ENCODE assay signal across 9 cellular contexts in the genomic region with DNA sequence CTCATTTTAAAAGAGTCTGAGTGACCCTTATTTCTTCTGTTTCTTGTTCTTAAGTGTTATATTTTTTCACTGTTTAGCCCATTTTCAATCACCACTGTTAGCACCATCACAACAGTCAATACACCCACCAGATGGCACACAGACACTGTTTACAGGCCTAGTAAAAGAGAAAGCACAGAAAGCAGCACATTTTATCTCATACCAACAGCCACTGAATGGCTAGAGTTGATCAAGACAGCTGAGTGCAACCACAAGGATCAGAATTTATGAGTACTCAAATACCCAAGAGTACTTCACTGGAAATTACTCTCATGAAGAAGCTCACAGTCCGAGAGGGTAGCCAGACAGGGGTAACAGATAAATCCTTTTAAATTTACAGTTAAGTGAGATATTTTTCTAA.
A peak's percentile ranks its signal among the peaks of the same experiment; 100 is the strongest.
DNase-seq lines count a peak whose midpoint lies in the region; ATAC-seq, FAIRE-seq and TF ChIP-seq lines count a peak whose summit lies in the region.
"Had no signal": no experiment of that assay in that cellular context is flagged by ENCODE, and none has a peak within 500 bp of the region (broad histone marks: within the 10 kb centered on the region; RNA-seq: fewer than 3 reads in every experiment).

No MANE protein-coding gene starts in this region.

- H4K20me1 ChIP-seq in neural progenitor cell (ENCODE audit: low read depth): peaks cover 26% of the 10 kb centered on the region

- H3K4me3 Mint-ChIP-seq in neural progenitor cell: no peak overlapping the region

- TF ChIP-seq POLR2A in upper lobe of left lung (IDR thresholded peaks at IDR 0.05) (no peak), vagina (IDR thresholded peaks at IDR 0.05) (no peak)

- POLR2A ChIA-PET in GM10248 (lab: Yijun Ruan, JAX): no interaction called here

- H3K79me2 ChIP-seq in neural progenitor cell (ENCODE audit: low read depth): peaks cover 97% of the 10 kb centered on the region

- peaks cover 16% of the 10 kb centered on the region for H3K36me3 Mint-ChIP-seq in neural progenitor cell

- H3K27ac Mint-ChIP-seq in neural progenitor cell: no peak overlapping the region

- H3F3A ChIP-seq in neural progenitor cell (ENCODE audit: low read depth): no peaks in the 10 kb centered on the region

- no peak for FAIRE-seq in kidney (lab: Jason Lieb, UNC)

- H3K4me1 ChIP-seq in neural progenitor cell (peaks cover 9% of the 10 kb centered on the region), kidney (ENCODE audit: control insufficient read depth in 1 of 2, insufficient read depth in 1 of 2, low read depth in 1 of 2, low read length in 2 of 2) (peaks cover 0 to 14% of the 10 kb centered on the region in 2 donors), upper lobe of left lung (peaks cover 16 to 32% (median 24%) of the 10 kb centered on the region in 4 donors), vagina (peaks cover 10% of the 10 kb centered on the region)

- H3K36me3 ChIP-seq in neural progenitor cell: no peaks in the 10 kb centered on the region
- no peaks in the 10 kb centered on the region for H3K36me3 ChIP-seq in kidney (ENCODE audit: control insufficient read depth in 1 of 2, insufficient read depth in 2 of 2, low read length in 2 of 2)
- H3K36me3 ChIP-seq in upper lobe of left lung: no peaks in the 10 kb centered on the region
- no peaks in the 10 kb centered on the region for H3K36me3 ChIP-seq in vagina

- H3K9me3 ChIP-seq in neural progenitor cell (ENCODE audit: low read depth) (no peaks in the 10 kb centered on the region), kidney (ENCODE audit: control insufficient read depth in 1 of 2, low read length in 2 of 2) (no peaks in the 10 kb centered on the region), upper lobe of left lung (no peaks in the 10 kb centered on the region), vagina (no peaks in the 10 kb centered on the region)

- no peak overlapping the region for H2AFZ ChIP-seq in neural progenitor cell (replicated peaks)

- ATAC-seq in HG03521 (IDR thresholded peaks at IDR 0.05; ENCODE audit: unreplicated experiment): peak; percentile 72
- ATAC-seq in upper lobe of left lung (ENCODE audit: low FRiP score in 2 of 2): no peak

- no peaks in the 10 kb centered on the region for H3K27me3 ChIP-seq in neural progenitor cell
- no peaks in the 10 kb centered on the region for H3K27me3 ChIP-seq in upper lobe of left lung
- H3K27me3 ChIP-seq in vagina: no peaks in the 10 kb centered on the region

- TF ChIP-seq EP300 in upper lobe of left lung (IDR thresholded peaks at IDR 0.05): no peak

- H3K4me3 ChIP-seq in WI38 (ENCODE audit: low read depth, low read length) (no peak overlapping the region), neural progenitor cell (no peak overlapping the region), kidney (ENCODE audit: low read length in 2 of 2) (no peak overlapping the region), upper lobe of left lung (no peak overlapping the region), vagina (no peak overlapping the region)

- H3K9ac ChIP-seq in neural progenitor cell: no peak overlapping the region
- peak overlapping the region in 1 of 2 donors; percentile 55 for H3K9ac ChIP-seq in kidney (ENCODE audit: low read length in 2 of 2)

- DNase-seq in GM10248 (ENCODE audit: extremely low spot score) (peak; percentile 26), GM20000 (ENCODE audit: low spot score) (peak; percentile 29), neural progenitor cell (ENCODE audit: low spot score) (peak; percentile 7), kidney (no peak), upper lobe of left lung (no peak), vagina (ENCODE audit: extremely low spot score in 2 of 2) (no peak)
- DNase-seq: left cardiac atrium had no signal

- H3K27ac ChIP-seq in neural progenitor cell (no peak overlapping the region), kidney (ENCODE audit: low read depth in 2 of 2, low read length in 2 of 2) (no peak overlapping the region), upper lobe of left lung (no peak overlapping the region), vagina (no peak overlapping the region)

- TF ChIP-seq CTCF in GM10248 (IDR thresholded peaks at IDR 0.05; ENCODE audit: control extremely low read depth, extremely low read depth, low read depth, missing control alignments): peak; percentile 58
- peak; percentile 3 for TF ChIP-seq CTCF in GM20000 (IDR thresholded peaks at IDR 0.05; ENCODE audit: extremely low read depth, missing control alignments)
- TF ChIP-seq CTCF in WI38 (IDR thresholded peaks at IDR 0.05; ENCODE audit: low read depth, low read length): 0 out of 2 replicates have a peak, but pooled peaks have one; percentile 7
- peak; percentile 12 for TF ChIP-seq CTCF in neural progenitor cell (IDR thresholded peaks at IDR 0.05)
- no peak for TF ChIP-seq CTCF in kidney (IDR thresholded peaks at IDR 0.05; ENCODE audit: borderline replicate concordance, extremely low read depth, insufficient read depth)
- peak in 2 of 6 experiments; percentile 26 to 31 for TF ChIP-seq CTCF in upper lobe of left lung (IDR thresholded peaks at IDR 0.05)
- TF ChIP-seq CTCF in vagina (IDR thresholded peaks at IDR 0.05): no peak

- CTCF ChIA-PET in GM10248 (lab: Yijun Ruan, JAX): interaction anchor here (0.6 to 2.9 kb wide), 11 partner anchors 9 to 261 kb away, joined by 3 to 16 read pairs (median 4); no protein-coding TSS in a partner anchor

- H3K27me3 Mint-ChIP-seq in neural progenitor cell (ENCODE audit: insufficient read depth, low read depth): no peaks in the 10 kb centered on the region

- 59 to 76% methylated on average over 1 of the region's 1 CpG for WGBS in upper lobe of left lung, 2 donors

- peaks cover 8% of the 10 kb centered on the region for H3K4me1 Mint-ChIP-seq in neural progenitor cell

- intact Hi-C loops in kidney (cut with DNase I) (no loop called here), vagina (cut with DNase I) (no loop called here)

- H3K9me3 Mint-ChIP-seq in neural progenitor cell: no peaks in the 10 kb centered on the region

- H3K4me2 ChIP-seq in neural progenitor cell: no peak overlapping the region

Comparison
In these comparisons a context has a peak if more than half of its experiments do, and no peak if none do; other contexts are left out.
1. DNase-seq: peak in GM10248 (single experiment), GM20000 (single experiment) and neural progenitor cell (single experiment); none in kidney (single experiment), upper lobe of left lung (0 of 2) and vagina (0 of 2).
2. CTCF ChIP-seq: peak in GM10248 (single experiment), GM20000 (single experiment), WI38 (single experiment) and neural progenitor cell (single experiment); none in kidney (single experiment) and vagina (0 of 3).